In genomic region chr5:71455427-71456361, GRCh38 we compare ENCODE assay signal across 8 cellular contexts. TPM values are rescaled to one million over a fixed set of nuclear protein-coding genes. Genes with fewer than 3 reads are reported as not detected.
DNase-seq lines count a peak whose midpoint lies in the region; ATAC-seq and TF ChIP-seq lines count a peak whose summit lies in the region.

BDP1 (plus strand) TSS chr5:71455651; CDS start chr5:71455878, 227 bp downstream.

- H3K9me3 Mint-ChIP-seq in activated naive CD4-positive, alpha-beta T cell treated with anti-CD3 and anti-CD28 coated beads, Interleukin-2, amount 50 U/mL, for 24 hours = no peaks in the 10 kb centered on the region

- H3K27ac Mint-ChIP-seq in activated naive CD4-positive, alpha-beta T cell treated with anti-CD3 and anti-CD28 coated beads, Interleukin-2, amount 50 U/mL, for 24 hours = peak within 1 kb of the TSS; percentile 99

- H3K9me3 ChIP-seq in suprapubic skin = no peaks in the 10 kb centered on the region

- peaks cover 12% of the 10 kb centered on the region for H3K27me3 ChIP-seq in suprapubic skin

- TF ChIP-seq CTCF in GM10266 (IDR thresholded peaks at IDR 0.05; ENCODE audit: control insufficient read depth, insufficient read depth, low read depth, missing control alignments) (peak; percentile 2), suprapubic skin (IDR thresholded peaks at IDR 0.05) (peak in 1 of 2 donors; percentile 5)

- H3K4me1 Mint-ChIP-seq in activated naive CD4-positive, alpha-beta T cell treated with anti-CD3 and anti-CD28 coated beads, Interleukin-2, amount 50 U/mL, for 24 hours = peaks cover 24% of the 10 kb centered on the region

- peak within 1 kb of the TSS; percentile 91 for H3K27ac ChIP-seq in suprapubic skin

- H3K36me3 Mint-ChIP-seq in activated naive CD4-positive, alpha-beta T cell treated with anti-CD3 and anti-CD28 coated beads, Interleukin-2, amount 50 U/mL, for 24 hours = peaks cover 11% of the 10 kb centered on the region

- peak within 1 kb of the TSS; percentile 75 for H3K4me3 ChIP-seq in suprapubic skin

- peaks cover 5% of the 10 kb centered on the region for H3K27me3 Mint-ChIP-seq in activated naive CD4-positive, alpha-beta T cell treated with anti-CD3 and anti-CD28 coated beads, Interleukin-2, amount 50 U/mL, for 24 hours

- under 1% methylated on average over 32 of the region's 50 CpGs for WGBS in suprapubic skin

- H3K36me3 ChIP-seq in suprapubic skin = peaks cover 23% of the 10 kb centered on the region

- ATAC-seq in HG02610 (IDR thresholded peaks at IDR 0.05; ENCODE audit: unreplicated experiment) (peak; percentile 91), SK-N-SH treated with all-trans-retinoic acid at 6 μM for 48 hours (peak; percentile 96)

- peak; percentile 87 for DNase-seq in GM10266 (ENCODE audit: extremely low spot score)
- peak; percentile 89 for DNase-seq in NCI-H1092 (lab: John Stamatoyannopoulos, UW)
- DNase-seq in globus pallidus (ENCODE audit: low spot score) = peak; percentile 93
- peak; percentile 24 to 98 (median 92) for DNase-seq in nucleus accumbens (lab: John Stamatoyannopoulos, UW)
- DNase-seq in suprapubic skin (ENCODE audit: low spot score in 2 of 2) = peak; percentile 96 to 97

- peaks cover 23% of the 10 kb centered on the region for H3K4me1 ChIP-seq in suprapubic skin

- TF ChIP-seq POLR2A in suprapubic skin (IDR thresholded peaks at IDR 0.05) = peak in 1 of 2 donors; percentile 49

- peak within 1 kb of the TSS; percentile 91 for H3K4me3 Mint-ChIP-seq in activated naive CD4-positive, alpha-beta T cell treated with anti-CD3 and anti-CD28 coated beads, Interleukin-2, amount 50 U/mL, for 24 hours

- no peak for TF ChIP-seq EP300 in suprapubic skin (IDR thresholded peaks at IDR 0.05)

TF ChIP-seq in SK-N-SH treated with all-trans-retinoic acid at 6 μM for 48 hours, 23 proteins besides CTCF, POLR2A, EP300 and RAD21:
- TF ChIP-seq ZFP3 (CRISPR knock-in tag; IDR thresholded peaks at IDR 0.05) (0 out of 2 replicates have a peak, but pooled peaks have one; percentile 17), CREB5 (CRISPR knock-in tag; IDR thresholded peaks at IDR 0.05; ENCODE audit: low read depth) (peak; percentile 48; the same call in 1 of the 2 replicates), TOX (CRISPR knock-in tag; IDR thresholded peaks at IDR 0.05; ENCODE audit: borderline replicate concordance) (no peak), ZC3H10 (CRISPR knock-in tag; IDR thresholded peaks at IDR 0.05) (no peak), CSDC2 (CRISPR knock-in tag; IDR thresholded peaks at IDR 0.05) (no peak)

RNA-seq across cellular contexts. Expression of gene BDP1, which starts in this region (rescaled TPM):
- total RNA-seq in suprapubic skin = 10 to 100 TPM; 19.3 to 48.4 (median 30.5) TPM

Comparison
In these comparisons a context has a peak if more than half of its experiments do, and no peak if none do; other contexts are left out.
1. Peak in every context shown above with its lines: DNase-seq, ATAC-seq, H3K4me3 ChIP-seq and H3K27ac ChIP-seq.